In the genomic region with DNA sequence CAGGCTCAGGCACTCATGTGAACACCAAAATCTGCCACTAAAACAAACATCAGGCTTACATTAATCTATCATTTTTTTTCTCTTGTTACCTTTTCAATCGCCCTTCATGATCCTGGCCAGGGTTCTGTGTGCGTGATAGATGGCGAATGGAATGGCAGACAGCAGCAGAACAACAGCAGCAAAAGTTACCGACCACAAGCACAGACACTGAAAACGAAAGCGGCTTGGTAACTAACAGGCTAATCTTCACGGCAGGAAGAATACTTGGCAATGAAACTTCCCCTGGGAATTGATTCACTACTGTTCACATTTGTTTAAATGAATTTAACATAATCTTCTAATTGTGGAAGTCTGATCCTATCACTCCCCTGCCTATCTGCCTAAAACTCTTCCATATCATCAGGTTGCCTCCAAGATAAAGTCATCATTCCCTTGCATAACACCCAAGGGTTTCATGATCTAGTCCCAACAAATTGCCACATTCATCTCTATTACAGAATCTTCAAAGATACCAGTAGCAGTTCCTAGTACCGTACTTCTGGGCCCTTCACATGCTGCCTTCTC, we compare ENCODE assay signal across 8 cellular contexts. TPM values are rescaled to one million over a fixed set of nuclear protein-coding genes. Genes with fewer than 3 reads are reported as not detected.
DNase-seq lines count a peak whose midpoint lies in the region; ATAC-seq and TF ChIP-seq lines count a peak whose summit lies in the region.

No MANE protein-coding gene starts in this region.

- H3K9me3 ChIP-seq in adipocyte (ENCODE audit: control insufficient read depth, low read length) (no peaks in the 10 kb centered on the region), aorta (ENCODE audit: control insufficient read depth, low read length) (no peaks in the 10 kb centered on the region), ascending aorta (no peaks in the 10 kb centered on the region)

- H3K9ac ChIP-seq in adipocyte (ENCODE audit: low read length): peak overlapping the region; percentile 18

- no peak for TF ChIP-seq CTCF in ascending aorta (IDR thresholded peaks at IDR 0.05)

- 71% methylated on average over 8 of the region's 8 CpGs for WGBS in aorta, 2 donors

- no peaks in the 10 kb centered on the region for H3K36me3 ChIP-seq in adipocyte (ENCODE audit: control insufficient read depth, insufficient read depth, low read length, severe bottlenecking)
- no peaks in the 10 kb centered on the region for H3K36me3 ChIP-seq in aorta (ENCODE audit: control insufficient read depth in 1 of 2, insufficient read depth in 2 of 2, low read length in 1 of 2)
- no peaks in the 10 kb centered on the region for H3K36me3 ChIP-seq in ascending aorta

- H3K27ac ChIP-seq in aorta (ENCODE audit: low read depth in 1 of 2, low read length in 2 of 2): no peak overlapping the region
- no peak overlapping the region for H3K27ac ChIP-seq in ascending aorta

- H3K4me1 ChIP-seq in adipocyte (ENCODE audit: control insufficient read depth, insufficient read depth, low read length) (peaks cover 6% of the 10 kb centered on the region), aorta (ENCODE audit: control insufficient read depth in 1 of 2, insufficient read depth in 2 of 2, low read length in 2 of 2) (peaks cover 0 to 3% of the 10 kb centered on the region in 2 donors), ascending aorta (no peaks in the 10 kb centered on the region)

- peak; percentile 41 for ATAC-seq in GM18858 (IDR thresholded peaks at IDR 0.05; ENCODE audit: unreplicated experiment)
- peak; percentile 82 for ATAC-seq in HG03342 (IDR thresholded peaks at IDR 0.05; ENCODE audit: unreplicated experiment)
- no peak for ATAC-seq in HG03439 (IDR thresholded peaks at IDR 0.05; ENCODE audit: unreplicated experiment)
- no peak for ATAC-seq in aorta (ENCODE audit: low FRiP score)

- H3K4me3 ChIP-seq in adipocyte (ENCODE audit: low read length) (peak overlapping the region; percentile 79), aorta (ENCODE audit: low read length in 2 of 2) (peak overlapping the region in 1 of 2 donors; percentile 4), ascending aorta (peak overlapping the region in 1 of 2 donors; percentile 38)

- H3K27me3 ChIP-seq in adipocyte (replicated peaks; ENCODE audit: control insufficient read depth, insufficient read depth, low read length) (no peaks in the 10 kb centered on the region), aorta (ENCODE audit: control insufficient read depth in 1 of 2, insufficient read depth in 2 of 2, low read length in 1 of 2) (no peaks in the 10 kb centered on the region), ascending aorta (no peaks in the 10 kb centered on the region)

- DNase-seq in adipocyte (ENCODE audit: low read depth) (peak; percentile 76), islet precursor cell (peak; percentile 71), superior temporal gyrus (ENCODE audit: extremely low spot score) (peak; percentile 85), aorta (no peak), ascending aorta (ENCODE audit: low spot score in 2 of 2) (no peak)

- intact Hi-C loops in aorta (cut with DNase I) (no loop called here), ascending aorta (cut with DNase I) (no loop called here)

RNA-seq across cellular contexts. Expression of gene PTPRK, which starts 28.7 kb away (rescaled TPM):
- total RNA-seq in aorta: 10 to 100 TPM; 39.6 to 50.6 TPM
- polyA plus RNA-seq in aorta: 10 to 100 TPM in 1 of 2 donors, 1 to 10 TPM in 1; 3.9 to 10.2 TPM
- total RNA-seq in ascending aorta: 73.1 TPM

Comparison
In these comparisons a context has a peak if more than half of its experiments do, and no peak if none do; other contexts are left out.
1. ATAC-seq: peak in GM18858 (single experiment) and HG03342 (single experiment); none in HG03439 (single experiment) and aorta (single experiment).
2. DNase-seq: peak in adipocyte (single experiment), islet precursor cell (single experiment) and superior temporal gyrus (single experiment); none in aorta (0 of 2) and ascending aorta (0 of 2).